ENCODE assay signal across 1 cellular context in genomic region chr14:21054123-21054767, GRCh38.
TF ChIP-seq lines count a peak whose summit lies in the region.

No MANE protein-coding gene starts in this region.

TF ChIP-seq in GM23338, 12 proteins besides CTCF, POLR2A, EP300 and RAD21 (continued from another document):
- TF ChIP-seq ZNF462 (CRISPR knock-in tag; IDR thresholded peaks at IDR 0.05) (no peak), ZNF114 (CRISPR knock-in tag; IDR thresholded peaks at IDR 0.05) (no peak), JUNB (IDR thresholded peaks at IDR 0.05; ENCODE audit: unreplicated experiment) (no peak), CREB1 (CRISPR knock-in tag; IDR thresholded peaks at IDR 0.05; ENCODE audit: low read depth) (no peak)
